In the genomic region with DNA sequence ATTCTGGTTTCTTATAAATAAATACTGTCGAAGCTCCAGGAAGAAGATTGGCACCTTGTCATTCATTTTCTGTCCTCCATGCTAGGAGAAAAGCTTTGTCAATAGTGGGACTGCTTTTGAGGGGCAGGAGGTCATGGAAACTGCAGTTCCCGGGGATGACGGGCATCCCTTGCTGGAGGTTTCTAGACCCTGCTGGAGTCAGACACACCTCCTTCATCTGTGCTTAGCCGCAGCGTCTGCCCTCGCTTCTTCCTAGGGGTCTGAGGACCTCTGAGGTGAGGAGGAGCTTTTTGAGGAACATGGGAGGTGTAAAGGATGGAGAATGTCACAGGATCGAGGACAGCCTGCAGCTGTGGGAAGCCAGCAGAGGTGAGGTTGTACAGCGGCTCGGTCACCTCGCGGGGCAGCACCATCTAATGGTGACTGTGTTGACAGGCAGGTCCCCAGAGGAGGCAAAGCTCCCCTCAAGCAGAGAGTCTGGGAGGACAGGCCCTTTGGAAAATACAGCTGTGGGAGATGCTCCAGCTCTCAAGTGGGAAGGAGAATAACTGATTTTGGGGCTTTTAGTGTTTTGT, we compare ENCODE assay signal across 12 cellular contexts.
A peak's percentile ranks its signal among the peaks of the same experiment; 100 is the strongest.
DNase-seq lines count a peak whose midpoint lies in the region; ATAC-seq and TF ChIP-seq lines count a peak whose summit lies in the region.
"Had no signal": no experiment of that assay in that cellular context is flagged by ENCODE, and none has a peak within 500 bp of the region (broad histone marks: within the 10 kb centered on the region; RNA-seq: fewer than 3 reads in every experiment).

No MANE protein-coding gene starts in this region.

- ATAC-seq in WTC11, result peak; percentile 97
- ATAC-seq in HG02678 (IDR thresholded peaks at IDR 0.05; ENCODE audit: unreplicated experiment), result no peak
- ATAC-seq in HG02885 (IDR thresholded peaks at IDR 0.05; ENCODE audit: poor library complexity, unreplicated experiment), result no peak

- no peak overlapping the region for H3K27ac Mint-ChIP-seq in WTC11

- TF ChIP-seq CTCF in 22Rv1 (IDR thresholded peaks at IDR 0.05) (0 out of 2 replicates have a peak, but pooled peaks have one; percentile 6), GM20000 (IDR thresholded peaks at IDR 0.05; ENCODE audit: extremely low read depth, missing control alignments) (peak; percentile 13), WTC11 (IDR thresholded peaks at IDR 0.05) (no peak)

- H3K27me3 Mint-ChIP-seq in WTC11 (ENCODE audit: low read depth), result no peaks in the 10 kb centered on the region

- H3K27ac ChIP-seq in 22Rv1, result no peak overlapping the region
- H3K27ac ChIP-seq: BLaER1, breast epithelium had no signal

- H3K36me3 Mint-ChIP-seq in WTC11, result no peaks in the 10 kb centered on the region

- H3K9me3 Mint-ChIP-seq in WTC11, result no peaks in the 10 kb centered on the region

- POLR2A ChIA-PET in WTC11 (lab: Charles Lee), result interaction anchor here (0.7 kb wide), 2 partner anchors 102 to 206 kb away, joined by 3 to 8 read pairs; no protein-coding TSS in a partner anchor

- H3K4me1 Mint-ChIP-seq in WTC11, result peaks cover 18% of the 10 kb centered on the region

- CTCF ChIA-PET in WTC11 (lab: Charles Lee), result interaction anchor here (0.6 to 2.3 kb wide), 32 partner anchors 9 to 503 kb away, joined by 3 to 11 read pairs (median 4); no protein-coding TSS in a partner anchor

- H3K4me3 Mint-ChIP-seq in WTC11, result no peak overlapping the region

- DNase-seq in GM20000 (ENCODE audit: low spot score) (peak; percentile 20), WTC11 (ENCODE audit: low spot score) (peak; percentile 70), left kidney (ENCODE audit: low read depth, low spot score) (peak; percentile 73), foreskin melanocyte (no peak), NOMO-1 treated with dmso at 0.1 percent for 144 hours (lab: John Stamatoyannopoulos, UW; ENCODE audit: unreplicated experiment) (no peak)
- DNase-seq: NCI-H2081, T-helper 1 cell had no signal

TF ChIP-seq in WTC11, 78 proteins besides CTCF, POLR2A, EP300 and RAD21:
- no peak for TF ChIP-seq TEAD1 (CRISPR knock-in tag; IDR thresholded peaks at IDR 0.05)
- TF ChIP-seq ZBTB21 (CRISPR knock-in tag; IDR thresholded peaks at IDR 0.05; ENCODE audit: borderline replicate concordance), result 0 out of 2 replicates have a peak, but pooled peaks have one; percentile 26

Comparison
In these comparisons a context has a peak if more than half of its experiments do, and no peak if none do; other contexts are left out.
1. DNase-seq: peak in GM20000 (single experiment), WTC11 (single experiment) and left kidney (single experiment); none in foreskin melanocyte (single experiment) and NOMO-1 treated with dmso at 0.1 percent for 144 hours (single experiment).